Comparison of ENCODE assay signal across 8 cellular contexts in the genomic region with DNA sequence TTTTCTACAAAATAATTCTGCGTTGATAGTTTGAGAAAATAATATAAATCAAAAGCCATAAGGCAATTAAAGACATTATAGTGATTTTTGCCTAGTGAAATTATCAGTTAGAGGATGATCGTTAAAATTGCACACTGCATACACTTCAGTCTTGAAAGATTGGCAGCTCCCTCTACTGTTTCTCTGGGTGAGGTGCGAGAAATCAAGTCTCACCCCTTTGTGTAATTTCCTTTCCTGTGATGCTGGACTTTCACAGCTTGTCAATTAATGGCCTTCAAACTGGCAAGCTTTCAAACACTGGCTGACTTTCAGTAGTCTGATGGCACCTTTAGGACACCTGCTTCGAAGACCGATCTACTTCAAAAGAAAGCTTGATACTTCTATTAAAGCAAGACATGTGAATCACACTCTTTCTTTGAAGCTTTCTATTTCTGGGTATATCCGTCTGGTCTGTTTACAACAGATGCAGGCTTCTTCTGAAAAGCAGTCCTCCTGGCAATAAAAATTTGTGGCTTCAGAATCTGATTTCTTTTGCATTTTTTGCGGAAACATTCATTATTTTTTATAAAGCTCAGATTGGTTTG.
A peak's percentile ranks its signal among the peaks of the same experiment; 100 is the strongest.
DNase-seq lines count a peak whose midpoint lies in the region; ATAC-seq and TF ChIP-seq lines count a peak whose summit lies in the region.

No MANE protein-coding gene starts in this region.

- no peak overlapping the region for H3K27ac ChIP-seq in mammary epithelial cell (ENCODE audit: insufficient read depth, low read depth, low read length)
- H3K27ac ChIP-seq in CD8-positive, alpha-beta T cell (ENCODE audit: low read depth, low read length): no peak overlapping the region

- no peak overlapping the region for H3K4me2 ChIP-seq in mammary epithelial cell (ENCODE audit: insufficient read depth, low read depth, low read length)

- no peaks in the 10 kb centered on the region for H3K9me3 Mint-ChIP-seq in progenitor cell of endocrine pancreas (ENCODE audit: low read depth)
- peaks cover 20% of the 10 kb centered on the region for H3K9me3 Mint-ChIP-seq in CD8-positive, alpha-beta T cell

- H3K4me3 Mint-ChIP-seq in progenitor cell of endocrine pancreas (ENCODE audit: low read depth): no peak overlapping the region
- no peak overlapping the region for H3K4me3 Mint-ChIP-seq in CD8-positive, alpha-beta T cell

- WGBS in mammary epithelial cell (ENCODE audit: low coverage, missing lambda C conversion rate): 29% methylated on average over 7 of the region's 7 CpGs

- H3K4me1 Mint-ChIP-seq in progenitor cell of endocrine pancreas (ENCODE audit: low read depth): no peaks in the 10 kb centered on the region
- H3K4me1 Mint-ChIP-seq in CD8-positive, alpha-beta T cell (ENCODE audit: low read depth): no peaks in the 10 kb centered on the region

- dilution Hi-C loops in mammary epithelial cell (cut with HindIII; ENCODE audit: low sequenced_read_pairs): no loop called here

- no peaks in the 10 kb centered on the region for H3K36me3 ChIP-seq in mammary epithelial cell (ENCODE audit: insufficient read depth, low read length)
- no peaks in the 10 kb centered on the region for H3K36me3 ChIP-seq in CD8-positive, alpha-beta T cell (ENCODE audit: insufficient read depth, low read length)

- intact Hi-C loops in mammary epithelial cell (cut with micrococcal nuclease): loop anchor here (1.0 kb wide), 1 partner anchor 953 kb away; no protein-coding TSS in a partner anchor
- intact Hi-C loops in CD8-positive, alpha-beta T cell (cut with DNase I, micrococcal nuclease): no loop called here

- DNase-seq in DMS79 treated with DMSO at 0.1 percent for 48 hours (lab: John Stamatoyannopoulos, UW) (peak; percentile 1), DMS79 (lab: John Stamatoyannopoulos, UW) (no peak), NCI-H1694 (lab: John Stamatoyannopoulos, UW) (peak; percentile 62), mammary epithelial cell (no peak), progenitor cell of endocrine pancreas (ENCODE audit: low spot score, unreplicated experiment) (no peak), islet precursor cell (no peak)
- no peak for DNase-seq in CD8-positive, alpha-beta T cell
- DNase-seq in effector CD8-positive, alpha-beta T cell (lab: John Stamatoyannopoulos, UW): no peak

- H3K4me1 ChIP-seq in mammary epithelial cell (ENCODE audit: insufficient read depth, low read length): no peaks in the 10 kb centered on the region
- no peaks in the 10 kb centered on the region for H3K4me1 ChIP-seq in CD8-positive, alpha-beta T cell (ENCODE audit: insufficient read depth, low read length)

- CTCF ChIA-PET in mammary epithelial cell (lab: Charles Lee; ENCODE audit: low non-redundant PET): interaction anchor here (0.6 kb wide), 1 partner anchor 609 kb away, joined by 3 read pairs; no protein-coding TSS in a partner anchor
- CTCF ChIA-PET in CD8-positive, alpha-beta T cell (lab: Charles Lee): no interaction called here

- H3K79me2 ChIP-seq in mammary epithelial cell (ENCODE audit: insufficient read depth, low read length): no peaks in the 10 kb centered on the region

- H3K9ac ChIP-seq in mammary epithelial cell (ENCODE audit: insufficient read depth, low read length): no peak overlapping the region

- no peak overlapping the region for H3K27ac Mint-ChIP-seq in progenitor cell of endocrine pancreas
- H3K27ac Mint-ChIP-seq in CD8-positive, alpha-beta T cell: no peak overlapping the region

- H3K36me3 Mint-ChIP-seq in progenitor cell of endocrine pancreas (ENCODE audit: insufficient read depth): no peaks in the 10 kb centered on the region
- no peaks in the 10 kb centered on the region for H3K36me3 Mint-ChIP-seq in CD8-positive, alpha-beta T cell

- ATAC-seq in CD8-positive, alpha-beta T cell: no peak

- no peaks in the 10 kb centered on the region for H3K27me3 ChIP-seq in mammary epithelial cell (ENCODE audit: insufficient read depth, low read length)
- no peaks in the 10 kb centered on the region for H3K27me3 ChIP-seq in CD8-positive, alpha-beta T cell (ENCODE audit: insufficient read depth, low read length)

- TF ChIP-seq CTCF in mammary epithelial cell (conservative IDR thresholded peaks at IDR 0.05 in 1 of 2, IDR thresholded peaks at IDR 0.05 in 1 of 2; ENCODE audit: extremely low read depth in 1 of 2, insufficient read depth in 1 of 2, low read depth in 1 of 2, low read length in 2 of 2) (peak; percentile 30 to 61), progenitor cell of endocrine pancreas (IDR thresholded peaks at IDR 0.05; ENCODE audit: unreplicated experiment) (peak; percentile 67)
- TF ChIP-seq CTCF in CD8-positive, alpha-beta T cell (IDR thresholded peaks at IDR 0.05): no peak

- H2AFZ ChIP-seq in mammary epithelial cell (ENCODE audit: low read depth, low read length): no peak overlapping the region

- no peaks in the 10 kb centered on the region for H3K27me3 Mint-ChIP-seq in progenitor cell of endocrine pancreas
- no peaks in the 10 kb centered on the region for H3K27me3 Mint-ChIP-seq in CD8-positive, alpha-beta T cell (ENCODE audit: low read depth)

- H3K4me3 ChIP-seq in mammary epithelial cell (replicated peaks in 1 of 3; ENCODE audit: insufficient read depth in 1 of 3, low read depth in 2 of 3, low read length in 3 of 3): no peak overlapping the region
- no peak overlapping the region for H3K4me3 ChIP-seq in CD8-positive, alpha-beta T cell (ENCODE audit: low read depth, low read length)

- BruUV-seq in mammary epithelial cell (replicated peaks; lab: Mats Ljungman, UMichigan): no TSS peak

- POLR2A ChIA-PET in CD8-positive, alpha-beta T cell (lab: Charles Lee): no interaction called here

- no peaks in the 10 kb centered on the region for H4K20me1 ChIP-seq in mammary epithelial cell (ENCODE audit: insufficient read depth, low read length)

- H3K9me3 ChIP-seq in mammary epithelial cell (replicated peaks; ENCODE audit: insufficient read depth, low read length): no peaks in the 10 kb centered on the region
- H3K9me3 ChIP-seq in CD8-positive, alpha-beta T cell (ENCODE audit: low read length): no peaks in the 10 kb centered on the region

- in situ Hi-C loops in mammary epithelial cell (cut with MboI; ENCODE audit: low sequenced_read_pairs in 2 of 2): loop anchor here in 1 of 2 donors (25.0 kb wide), 1 partner anchor 957 kb away; no protein-coding TSS in a partner anchor

Comparison
In these comparisons a context has a peak if more than half of its experiments do, and no peak if none do; other contexts are left out.
1. DNase-seq: peak in DMS79 treated with DMSO at 0.1 percent for 48 hours (single experiment) and NCI-H1694 (single experiment); none in DMS79 (single experiment), mammary epithelial cell (single experiment), progenitor cell of endocrine pancreas (single experiment), CD8-positive, alpha-beta T cell (0 of 7), effector CD8-positive, alpha-beta T cell (single experiment) and islet precursor cell (single experiment).